ENCODE assay signal across 8 cellular contexts in genomic region chr17:75048396-75048933, GRCh38. TPM values are rescaled to one million over a fixed set of nuclear protein-coding genes. Genes with fewer than 3 reads are reported as not detected.
DNase-seq lines count a peak whose midpoint lies in the region; FAIRE-seq and TF ChIP-seq lines count a peak whose summit lies in the region.

No MANE protein-coding gene starts in this region.

- peak overlapping the region; percentile 36 for H3K27ac ChIP-seq in caudate nucleus (ENCODE audit: low read depth, low read length)
- H3K27ac ChIP-seq in muscle layer of colon (ENCODE audit: low read depth, low read length): peak overlapping the region; percentile 93
- no peak overlapping the region for H3K27ac ChIP-seq in kidney (ENCODE audit: low read depth in 2 of 2, low read length in 2 of 2)

- H3K9me3 ChIP-seq in muscle layer of colon (ENCODE audit: low read length): no peaks in the 10 kb centered on the region
- H3K9me3 ChIP-seq in kidney (ENCODE audit: control insufficient read depth in 1 of 2, low read length in 2 of 2): no peaks in the 10 kb centered on the region

- no peak for TF ChIP-seq CTCF in AG10803 (conservative IDR thresholded peaks at IDR 0.05; ENCODE audit: low read length)
- no peak for TF ChIP-seq CTCF in LNCaP clone FGC (IDR thresholded peaks at IDR 0.05; ENCODE audit: control insufficient read depth, extremely low read depth, insufficient read depth)
- TF ChIP-seq CTCF in kidney (IDR thresholded peaks at IDR 0.05; ENCODE audit: borderline replicate concordance, extremely low read depth, insufficient read depth): no peak
- no peak for TF ChIP-seq CTCF in GM13976 (IDR thresholded peaks at IDR 0.05; ENCODE audit: borderline replicate concordance, control extremely low read depth, extremely low read depth, insufficient read depth, missing control alignments)

- H3K9ac ChIP-seq in muscle layer of colon (ENCODE audit: low read length): peak overlapping the region; percentile 35
- peak overlapping the region in 1 of 2 donors; percentile 85 for H3K9ac ChIP-seq in kidney (ENCODE audit: low read length in 2 of 2)

- H3K4me3 ChIP-seq in AG10803 (ENCODE audit: low read length) (peak overlapping the region; percentile 98), LNCaP clone FGC (ENCODE audit: low read depth, low read length) (peak overlapping the region; percentile 95), muscle layer of colon (ENCODE audit: low read depth in 1 of 2, low read length in 2 of 2) (peak overlapping the region in 1 of 2 donors; percentile 73), H7 (ENCODE audit: insufficient read depth, low read depth, low read length) (no peak overlapping the region; the same call in 1 of the 2 replicates), kidney (ENCODE audit: low read length in 2 of 2) (peak overlapping the region in 1 of 2 donors; percentile 85)

- in situ Hi-C loops in GM13976 (cut with MboI; ENCODE audit: low sequenced_read_pairs, unreplicated experiment): no loop called here

- H3K4me1 ChIP-seq in muscle layer of colon (ENCODE audit: insufficient read depth, low read length) (peaks cover 16% of the 10 kb centered on the region), kidney (ENCODE audit: control insufficient read depth in 1 of 2, insufficient read depth in 1 of 2, low read depth in 1 of 2, low read length in 2 of 2) (peaks cover 6 to 10% of the 10 kb centered on the region in 2 donors)

- H3K36me3 ChIP-seq in muscle layer of colon (ENCODE audit: insufficient read depth, low read length) (peaks cover 5% of the 10 kb centered on the region), H7 (replicated peaks; ENCODE audit: control insufficient read depth, insufficient read depth, low read length) (peaks cover 17% of the 10 kb centered on the region), kidney (ENCODE audit: control insufficient read depth in 1 of 2, insufficient read depth in 2 of 2, low read length in 2 of 2) (peaks cover 0 to 7% of the 10 kb centered on the region in 2 donors)

- intact Hi-C loops in kidney (cut with DNase I): no loop called here

- FAIRE-seq in kidney (lab: Jason Lieb, UNC): no peak

- no peaks in the 10 kb centered on the region for H3K27me3 ChIP-seq in muscle layer of colon (ENCODE audit: control insufficient read depth in 1 of 2, insufficient read depth in 2 of 2, low read length in 2 of 2)
- H3K27me3 ChIP-seq in H7 (ENCODE audit: control insufficient read depth, insufficient read depth, low read length): no peaks in the 10 kb centered on the region

- DNase-seq in AG10803 (ENCODE audit: low read depth): peak; percentile 72
- DNase-seq in LNCaP clone FGC (ENCODE audit: low read depth): no peak
- peak in 10 of 61 donors; percentile 6 to 36 (median 14) for DNase-seq in caudate nucleus (lab: John Stamatoyannopoulos, UW)
- no peak for DNase-seq in H7
- DNase-seq in kidney: no peak
- DNase-seq in GM13976 (ENCODE audit: low spot score): no peak
- no peak for DNase-seq in kidney tubule cell (ENCODE audit: low spot score)

RNA-seq across cellular contexts. Expression of gene KCTD2, which starts 1.4 kb away (rescaled TPM):
- 34.9 and 41.0 TPM in 2 replicates for total RNA-seq in H7 (2014; rRNA removed; shearing (Covaris generic))
- total RNA-seq in kidney: 30.2 TPM
- polyA plus RNA-seq in kidney (ENCODE audit: insufficient read depth, low read depth, low replicate concordance): 26.0 TPM

RNA-seq across cellular contexts. Expression of gene ATP5PD, which starts 1.7 kb away (rescaled TPM):
- total RNA-seq in H7 (2014; rRNA removed; shearing (Covaris generic)): 399 and 432 TPM in 2 replicates
- 261 TPM for total RNA-seq in kidney
- polyA plus RNA-seq in kidney (ENCODE audit: insufficient read depth, low read depth, low replicate concordance): 916 TPM

RNA-seq across cellular contexts. Expression of gene MRPL58, which starts 36.0 kb away (rescaled TPM):
- 62.0 and 68.4 TPM in 2 replicates for total RNA-seq in H7 (2014; rRNA removed; shearing (Covaris generic))
- total RNA-seq in kidney: 23.1 TPM
- polyA plus RNA-seq in kidney (ENCODE audit: insufficient read depth, low read depth, low replicate concordance): 84.5 TPM

RNA-seq across cellular contexts. Expression of gene SLC16A5, which starts 39.3 kb away (rescaled TPM):
- total RNA-seq in H7 (2014; rRNA removed; shearing (Covaris generic)): 28.2 and 38.8 TPM in 2 replicates
- 184 TPM for total RNA-seq in kidney
- polyA plus RNA-seq in kidney (ENCODE audit: insufficient read depth, low read depth, low replicate concordance): 28.4 TPM

Comparison
In these comparisons a context has a peak if more than half of its experiments do, and no peak if none do; other contexts are left out.
1. H3K27ac ChIP-seq: peak in caudate nucleus (single experiment) and muscle layer of colon (single experiment); none in kidney (0 of 2).